Comparison of ENCODE assay signal across 8 cellular contexts in the genomic region with DNA sequence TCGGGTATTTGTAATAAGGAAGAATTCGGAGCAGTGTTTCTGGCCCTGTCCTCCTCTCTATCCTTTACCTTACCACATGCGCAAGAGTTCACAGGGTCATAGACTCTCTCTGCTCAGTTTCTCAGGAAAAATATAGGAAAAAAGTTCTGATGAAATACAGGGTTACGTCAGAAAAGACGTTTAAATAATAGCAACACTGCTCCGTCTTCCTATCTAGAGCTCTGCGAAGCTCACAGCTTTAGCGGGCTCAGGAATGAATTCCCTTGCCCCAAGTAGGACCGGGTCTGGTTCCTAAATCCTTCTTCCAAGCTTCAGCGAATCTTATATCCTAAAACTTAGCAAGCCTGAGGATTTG. TPM values are rescaled to one million over a fixed set of nuclear protein-coding genes. Genes with fewer than 3 reads are reported as not detected.
DNase-seq lines count a peak whose midpoint lies in the region; ATAC-seq and TF ChIP-seq lines count a peak whose summit lies in the region.

No MANE protein-coding gene starts in this region.

- H4K20me1 ChIP-seq in neural progenitor cell (ENCODE audit: low read depth) = no peaks in the 10 kb centered on the region

- CTCF ChIA-PET in CD4-positive, alpha-beta T cell (lab: Charles Lee) = interaction anchor here (0.8 to 1.7 kb wide), 7 partner anchors 10 to 706 kb away, joined by 3 to 11 read pairs (median 3); a partner anchor contains a TSS

- no peaks in the 10 kb centered on the region for H3K27me3 Mint-ChIP-seq in CD4-positive, alpha-beta T cell
- peaks cover 4% of the 10 kb centered on the region for H3K27me3 Mint-ChIP-seq in neural progenitor cell (ENCODE audit: insufficient read depth, low read depth)

- H3K4me2 ChIP-seq in neural progenitor cell = peak overlapping the region; percentile 90

- H3K4me3 ChIP-seq in NB4 (ENCODE audit: low read depth, low read length) (peak overlapping the region; percentile 86), duodenal mucosa (ENCODE audit: low read depth in 1 of 2, low read length in 2 of 2) (peak overlapping the region; percentile 98 to 99), neural progenitor cell (peak overlapping the region; percentile 95)

- H3K4me1 Mint-ChIP-seq in CD4-positive, alpha-beta T cell (ENCODE audit: low read depth) = peaks cover 68% of the 10 kb centered on the region
- peaks cover 18% of the 10 kb centered on the region for H3K4me1 Mint-ChIP-seq in neural progenitor cell

- peaks cover 66% of the 10 kb centered on the region for H3K79me2 ChIP-seq in neural progenitor cell (ENCODE audit: low read depth)

- no peaks in the 10 kb centered on the region for H3F3A ChIP-seq in neural progenitor cell (ENCODE audit: low read depth)

- H3K4me1 ChIP-seq in duodenal mucosa (ENCODE audit: control insufficient read depth in 1 of 2, insufficient read depth in 2 of 2, low read length in 2 of 2) = peaks cover 24 to 31% of the 10 kb centered on the region in 2 donors
- peaks cover 22% of the 10 kb centered on the region for H3K4me1 ChIP-seq in neural progenitor cell

- H3K27ac ChIP-seq in CD4-positive, alpha-beta T cell (ENCODE audit: low read depth, low read length) = peak overlapping the region; percentile 89
- H3K27ac ChIP-seq in duodenal mucosa (ENCODE audit: low read depth, low read length) = peak overlapping the region; percentile 94
- peak overlapping the region; percentile 73 for H3K27ac ChIP-seq in neural progenitor cell

- H3K9me3 ChIP-seq in CD4-positive, alpha-beta T cell (ENCODE audit: control insufficient read depth, low read length) = no peaks in the 10 kb centered on the region
- H3K9me3 ChIP-seq in duodenal mucosa (ENCODE audit: control insufficient read depth in 1 of 2, low read length in 2 of 2) (no peaks in the 10 kb centered on the region), neural progenitor cell (ENCODE audit: low read depth) (no peaks in the 10 kb centered on the region)

- no peak for DNase-seq in CD4-positive, alpha-beta T cell
- DNase-seq in NB4 (ENCODE audit: low read depth) (no peak), neural progenitor cell (ENCODE audit: low spot score) (no peak), NCI-H345 treated with DMSO at 0.1 percent for 48 hours (lab: John Stamatoyannopoulos, UW; ENCODE audit: unreplicated experiment) (no peak), NCI-H82 treated with DMSO at 0.1 percent for 48 hours (lab: John Stamatoyannopoulos, UW; ENCODE audit: unreplicated experiment) (no peak), NCI-H524 treated with DMSO at 0.1 percent for 48 hours (lab: John Stamatoyannopoulos, UW) (no peak), NCI-H82 (lab: John Stamatoyannopoulos, UW) (no peak)

- H3K9ac ChIP-seq in duodenal mucosa (ENCODE audit: low read depth in 1 of 2, low read length in 2 of 2) (peak overlapping the region; percentile 97 to 99), neural progenitor cell (peak overlapping the region; percentile 99)

- POLR2A ChIA-PET in CD4-positive, alpha-beta T cell (lab: Charles Lee) = interaction anchor here (0.6 to 2.0 kb wide), 5 partner anchors 8 to 714 kb away, joined by 3 to 14 read pairs (median 4); a partner anchor contains a TSS

- TF ChIP-seq CTCF in CD4-positive, alpha-beta T cell (IDR thresholded peaks at IDR 0.05) = no peak
- TF ChIP-seq CTCF in NB4 (IDR thresholded peaks at IDR 0.05; ENCODE audit: low read depth, low read length) (no peak), neural progenitor cell (IDR thresholded peaks at IDR 0.05) (no peak)

- no peak for ATAC-seq in CD4-positive, alpha-beta T cell (ENCODE audit: poor library complexity)

- peak overlapping the region; percentile 99 for H3K27ac Mint-ChIP-seq in CD4-positive, alpha-beta T cell
- H3K27ac Mint-ChIP-seq in neural progenitor cell = peak overlapping the region; percentile 100

- H3K36me3 Mint-ChIP-seq in CD4-positive, alpha-beta T cell (ENCODE audit: low read depth) = peaks cover 68% of the 10 kb centered on the region
- peaks cover 21% of the 10 kb centered on the region for H3K36me3 Mint-ChIP-seq in neural progenitor cell

- peak overlapping the region; percentile 100 for H3K4me3 Mint-ChIP-seq in CD4-positive, alpha-beta T cell
- peak overlapping the region; percentile 100 for H3K4me3 Mint-ChIP-seq in neural progenitor cell

- H2AFZ ChIP-seq in neural progenitor cell (replicated peaks) = peak overlapping the region; percentile 80

- no peak for TF ChIP-seq POLR2A in NB4 (IDR thresholded peaks at IDR 0.05; ENCODE audit: extremely low read depth, insufficient read length)

- H3K27me3 ChIP-seq in CD4-positive, alpha-beta T cell (ENCODE audit: control insufficient read depth, insufficient read depth, low read length) = no peaks in the 10 kb centered on the region
- no peaks in the 10 kb centered on the region for H3K27me3 ChIP-seq in duodenal mucosa (ENCODE audit: control insufficient read depth in 1 of 2, insufficient read depth in 2 of 2, low read length in 2 of 2)
- H3K27me3 ChIP-seq in neural progenitor cell = no peaks in the 10 kb centered on the region

- H3K9me3 Mint-ChIP-seq in CD4-positive, alpha-beta T cell = no peaks in the 10 kb centered on the region
- peaks cover 3% of the 10 kb centered on the region for H3K9me3 Mint-ChIP-seq in neural progenitor cell

- intact Hi-C loops in CD4-positive, alpha-beta T cell (cut with DNase I, micrococcal nuclease) = loop anchor here in 1 of 2 experiments (5.0 to 10.0 kb wide), 2 partner anchors 329 to 713 kb away; a partner anchor contains a TSS

- H3K36me3 ChIP-seq in duodenal mucosa (ENCODE audit: control insufficient read depth in 1 of 2, insufficient read depth in 2 of 2, low read length in 2 of 2) (peaks cover 11 to 31% of the 10 kb centered on the region in 2 donors), neural progenitor cell (peaks cover 35% of the 10 kb centered on the region)

RNA-seq across cellular contexts. Expression of a gene that starts 0.4 kb away (rescaled TPM):
- 100 to 1,000 TPM; 186 to 204 TPM for total RNA-seq in CD4-positive, alpha-beta T cell
- 75.2 and 84.7 TPM in 2 replicates for total RNA-seq in neural progenitor cell (ENCODE audit: low replicate concordance)

RNA-seq across cellular contexts. Expression of a gene that starts 0.5 kb away (rescaled TPM):
- total RNA-seq in CD4-positive, alpha-beta T cell = 10 to 100 TPM; 12.4 to 12.6 TPM
- 9.3 and 11.2 TPM in 2 replicates for total RNA-seq in neural progenitor cell (ENCODE audit: low replicate concordance)
